Comparison of ENCODE assay signal across 18 cellular contexts in genomic region chr2:105883911-105884694, GRCh38.
A peak's percentile ranks its signal among the peaks of the same experiment; 100 is the strongest.
DNase-seq lines count a peak whose midpoint lies in the region; ATAC-seq and TF ChIP-seq lines count a peak whose summit lies in the region.
"Had no signal": no experiment of that assay in that cellular context is flagged by ENCODE, and none has a peak within 500 bp of the region (broad histone marks: within the 10 kb centered on the region; RNA-seq: fewer than 3 reads in every experiment).

No MANE protein-coding gene starts in this region.

- H3K9me3 ChIP-seq in thoracic aorta: peaks cover 4% of the 10 kb centered on the region

- H3K27ac Mint-ChIP-seq in activated naive CD4-positive, alpha-beta T cell treated with anti-CD3 and anti-CD28 coated beads, Interleukin-2, amount 50 U/mL, for 24 hours: peak overlapping the region; percentile 90
- H3K27ac Mint-ChIP-seq in glutamatergic neuron (ENCODE audit: unreplicated experiment): peak overlapping the region; percentile 29

- TF ChIP-seq CTCF in glutamatergic neuron (IDR thresholded peaks at IDR 0.05; ENCODE audit: partially characterized antibody, unreplicated experiment): no peak
- no peak for TF ChIP-seq CTCF in thoracic aorta (IDR thresholded peaks at IDR 0.05)

- peaks cover 81% of the 10 kb centered on the region for H3K4me1 Mint-ChIP-seq in activated naive CD4-positive, alpha-beta T cell treated with anti-CD3 and anti-CD28 coated beads, Interleukin-2, amount 50 U/mL, for 24 hours
- H3K4me1 Mint-ChIP-seq in glutamatergic neuron (ENCODE audit: low read depth, unreplicated experiment): peaks cover 36% of the 10 kb centered on the region

- peaks cover 11% of the 10 kb centered on the region for H3K9me3 Mint-ChIP-seq in activated naive CD4-positive, alpha-beta T cell treated with anti-CD3 and anti-CD28 coated beads, Interleukin-2, amount 50 U/mL, for 24 hours
- peaks cover 4% of the 10 kb centered on the region for H3K9me3 Mint-ChIP-seq in glutamatergic neuron (ENCODE audit: unreplicated experiment)

- DNase-seq in activated naive CD4-positive, alpha-beta T cell treated with anti-CD3 and anti-CD28 coated beads, Interleukin-2, amount 50 U/mL, for 16 hours: no peak
- peak; percentile 41 for DNase-seq in SK-N-DZ (ENCODE audit: low spot score)
- no peak for DNase-seq in glutamatergic neuron
- no peak for DNase-seq in thoracic aorta (ENCODE audit: low spot score)
- DNase-seq in LoVo (ENCODE audit: low spot score): no peak
- no peak for DNase-seq in effector CD4-positive, alpha-beta T cell
- DNase-seq in NCI-H510A (lab: John Stamatoyannopoulos, UW): no peak
- DNase-seq: activated CD4-positive, alpha-beta T cell treated with anti-CD3 and anti-CD28 coated beads for 36 hours; kidney glomerular epithelial cell; mesenchymal stem cell; naive B cell; NCI-H1694; NCI-H226 had no signal

- peak overlapping the region; percentile 13 to 29 for H3K27ac ChIP-seq in thoracic aorta
- H3K27ac ChIP-seq: parathyroid adenoma, skin epidermis had no signal

- no peaks in the 10 kb centered on the region for H3K27me3 Mint-ChIP-seq in activated naive CD4-positive, alpha-beta T cell treated with anti-CD3 and anti-CD28 coated beads, Interleukin-2, amount 50 U/mL, for 24 hours
- peaks cover 4% of the 10 kb centered on the region for H3K27me3 Mint-ChIP-seq in glutamatergic neuron (ENCODE audit: unreplicated experiment)
- H3K27me3 Mint-ChIP-seq: activated CD4-positive, alpha-beta T cell treated with anti-CD3 and anti-CD28 coated beads for 36 hours; IgD-negative memory B cell; naive B cell had no signal

- no peak overlapping the region for H3K4me3 ChIP-seq in thoracic aorta
- H3K4me3 ChIP-seq: dorsolateral prefrontal cortex, skin epidermis had no signal

- peaks cover 44% of the 10 kb centered on the region for H3K36me3 Mint-ChIP-seq in activated naive CD4-positive, alpha-beta T cell treated with anti-CD3 and anti-CD28 coated beads, Interleukin-2, amount 50 U/mL, for 24 hours
- peaks cover 12% of the 10 kb centered on the region for H3K36me3 Mint-ChIP-seq in glutamatergic neuron (ENCODE audit: unreplicated experiment)

- ATAC-seq in thoracic aorta (ENCODE audit: insufficient number of reproducible peaks, low FRiP score, low read depth): no peak
- ATAC-seq: activated CD4-positive, alpha-beta T cell treated with anti-CD3 and anti-CD28 coated beads for 36 hours had no signal

- H3K4me1 ChIP-seq in thoracic aorta (ENCODE audit: control insufficient read depth in 1 of 2, low read depth in 2 of 2): peaks cover 34 to 70% of the 10 kb centered on the region in 2 donors

- no peaks in the 10 kb centered on the region for H3K36me3 ChIP-seq in thoracic aorta

- H3K4me3 Mint-ChIP-seq in activated naive CD4-positive, alpha-beta T cell treated with anti-CD3 and anti-CD28 coated beads, Interleukin-2, amount 50 U/mL, for 24 hours: no peak overlapping the region
- H3K4me3 Mint-ChIP-seq in glutamatergic neuron (ENCODE audit: unreplicated experiment): no peak overlapping the region
- H3K4me3 Mint-ChIP-seq: activated CD4-positive, alpha-beta T cell treated with anti-CD3 and anti-CD28 coated beads for 36 hours had no signal

- no peaks in the 10 kb centered on the region for H3K27me3 ChIP-seq in thoracic aorta (replicated peaks; ENCODE audit: insufficient read depth)
- H3K27me3 ChIP-seq: dorsolateral prefrontal cortex had no signal
